ENCODE assay signal across 1 cellular context in genomic region chr17:63573634-63574033, GRCh38.
TF ChIP-seq lines count a peak whose summit lies in the region.

No MANE protein-coding gene starts in this region.

TF ChIP-seq in K562, 482 proteins besides CTCF, POLR2A, EP300 and RAD21:
- TF ChIP-seq PHB2 (IDR thresholded peaks at IDR 0.05; ENCODE audit: low read depth) (no peak), NFATC3 (IDR thresholded peaks at IDR 0.05) (no peak), ASH1L (IDR thresholded peaks at IDR 0.05; ENCODE audit: borderline replicate concordance, low read depth, partially characterized antibody) (no peak), NFE2 (IDR thresholded peaks at IDR 0.05; ENCODE audit: low read depth) (no peak), NFE2L1 (tag; IDR thresholded peaks at IDR 0.05; ENCODE audit: borderline replicate concordance, low read depth) (no peak), JUND (IDR thresholded peaks at IDR 0.05; ENCODE audit: borderline replicate concordance, low read depth, low read length) (no peak), JUND (tag; IDR thresholded peaks at IDR 0.05; ENCODE audit: borderline replicate concordance, low read depth, low read length) (no peak), BDP1 (IDR thresholded peaks at IDR 0.05; ENCODE audit: insufficient read depth, insufficient read length) (no peak), SAFB (IDR thresholded peaks at IDR 0.05; ENCODE audit: borderline replicate concordance, low read depth, low read length) (no peak), E2F5 (CRISPR knock-in tag; IDR thresholded peaks at IDR 0.05) (no peak), ZNF263 (CRISPR knock-in tag; IDR thresholded peaks at IDR 0.05; ENCODE audit: borderline replicate concordance) (no peak), SNAPC5 (CRISPR knock-in tag; IDR thresholded peaks at IDR 0.05) (no peak), ZNF764 (CRISPR knock-in tag; IDR thresholded peaks at IDR 0.05; ENCODE audit: low read depth) (no peak), SNRNP70 (optimal IDR thresholded peaks at IDR 0.05; ENCODE audit: low read depth, low read length) (no peak), ZNF830 (CRISPR knock-in tag; IDR thresholded peaks at IDR 0.05) (no peak), DIDO1 (tag; IDR thresholded peaks at IDR 0.05; ENCODE audit: low read depth) (no peak), ZNF780A (CRISPR knock-in tag; IDR thresholded peaks at IDR 0.05) (no peak), SRSF9 (IDR thresholded peaks at IDR 0.05; ENCODE audit: borderline replicate concordance, low read depth, low read length) (no peak), XRCC4 (IDR thresholded peaks at IDR 0.05; ENCODE audit: extremely low read depth, insufficient read depth, insufficient read length) (no peak), ZNF766 (CRISPR knock-in tag; conservative IDR thresholded peaks at IDR 0.05) (no peak)
